Comparison of ENCODE assay signal across 21 cellular contexts in the genomic region with DNA sequence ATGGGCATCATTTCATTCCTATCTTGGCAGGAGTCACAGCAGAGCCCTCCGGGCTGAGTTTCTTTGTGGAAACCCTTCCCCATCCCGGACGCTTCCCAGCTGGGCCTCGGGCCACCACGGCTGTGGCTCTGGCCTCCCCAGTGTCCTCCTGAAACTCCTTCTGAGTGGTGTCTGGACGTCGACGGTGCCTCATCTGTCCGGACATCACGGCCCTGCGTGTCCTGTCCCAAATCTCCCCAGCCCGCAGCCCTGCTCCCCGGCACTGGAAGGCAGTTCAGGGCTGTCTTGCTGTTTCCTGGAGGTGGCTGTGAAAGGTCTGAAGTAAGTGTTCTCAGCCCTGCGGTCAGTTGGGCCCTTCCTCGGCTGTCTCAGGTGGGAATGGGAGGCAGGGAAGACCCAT.
"Had no signal": no experiment of that assay in that cellular context is flagged by ENCODE, and none has a peak within 500 bp of the region (broad histone marks: within the 10 kb centered on the region; RNA-seq: fewer than 3 reads in every experiment).

No MANE protein-coding gene starts in this region.

- DNase-seq: Karpas-422, KG1, MG63, NCI-H1092 treated with DMSO at 0.1 percent for 48 hours, NCI-H1436, NCI-H187, NCI-H2029, NCI-H2081 treated with DMSO at 0.1 percent for 48 hours, NCI-H2171, NCI-H226, NCI-H446, NCI-H510A, NCI-H524 treated with DMSO at 0.1 percent for 48 hours, NCI-H69, NCI-H774, SHP77 treated with DMSO at 0.1 percent for 48 hours, SJCRH30 had no signal

- H3K4me3 ChIP-seq: MG63, SJCRH30 had no signal

- H3K36me3 ChIP-seq: MG63, SJCRH30 had no signal

- H3K27me3 ChIP-seq: MG63, SJCRH30 had no signal

- H3K9me3 ChIP-seq: MG63, SJCRH30 had no signal

- H3K27ac ChIP-seq: HL-60, RWPE1, SJCRH30 had no signal

- ATAC-seq: Right ventricle myocardium inferior, SK-N-SH treated with all-trans-retinoic acid at 6 μM for 48 hours had no signal
